Comparison of ENCODE assay signal across 12 cellular contexts in the genomic region with DNA sequence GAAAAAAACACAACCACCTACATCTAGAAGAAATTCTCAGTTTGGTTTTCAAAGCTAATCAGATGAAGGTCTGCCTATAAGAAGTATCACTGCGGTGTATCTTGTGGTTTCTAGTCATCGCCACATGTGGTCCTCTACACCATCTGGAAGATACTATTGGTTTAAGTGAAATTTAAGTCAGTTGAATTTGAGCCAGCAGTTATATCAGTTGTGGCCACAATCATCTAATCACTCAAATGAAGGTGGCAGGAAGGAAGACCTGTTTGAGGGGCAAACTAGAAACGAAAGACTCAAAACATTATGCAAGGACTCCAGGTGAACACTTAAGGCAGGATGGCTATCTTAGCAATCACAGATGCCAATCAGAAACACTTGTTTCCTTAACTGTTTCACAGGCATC. TPM values are rescaled to one million over a fixed set of nuclear protein-coding genes. Genes with fewer than 3 reads are reported as not detected.
A peak's percentile ranks its signal among the peaks of the same experiment; 100 is the strongest.
DNase-seq lines count a peak whose midpoint lies in the region; ATAC-seq and TF ChIP-seq lines count a peak whose summit lies in the region.
"Had no signal": no experiment of that assay in that cellular context is flagged by ENCODE, and none has a peak within 500 bp of the region (broad histone marks: within the 10 kb centered on the region; RNA-seq: fewer than 3 reads in every experiment).

No MANE protein-coding gene starts in this region.

- H3K79me2 ChIP-seq in neural progenitor cell (ENCODE audit: low read depth), result no peaks in the 10 kb centered on the region
- H3K79me2 ChIP-seq: parathyroid adenoma had no signal

- H3K4me3 Mint-ChIP-seq in natural killer cell treated with Interleukin-12 subunit alpha and Interleukin-12 subunit beta and Interleukin-15 and Interleukin-18, amount 100 ng/mL, for 72 hours, result peak overlapping the region; percentile 31
- H3K4me3 Mint-ChIP-seq in neural progenitor cell, result no peak overlapping the region
- H3K4me3 Mint-ChIP-seq: activated naive CD4-positive, alpha-beta T cell treated with anti-CD3 and anti-CD28 coated beads, Interleukin-2, amount 50 U/mL, for 24 hours; T-cell had no signal

- TF ChIP-seq POLR2A in erythroblast (IDR thresholded peaks at IDR 0.05; ENCODE audit: low read length), result no peak

- H3K4me1 Mint-ChIP-seq in natural killer cell treated with Interleukin-12 subunit alpha and Interleukin-12 subunit beta and Interleukin-15 and Interleukin-18, amount 100 ng/mL, for 72 hours (ENCODE audit: low read depth in 2 of 2), result peaks cover 13 to 14% of the 10 kb centered on the region in 2 donors
- H3K4me1 Mint-ChIP-seq in neural progenitor cell, result no peaks in the 10 kb centered on the region

- H3K4me3 ChIP-seq in neural progenitor cell, result no peak overlapping the region

- no peak overlapping the region for H3K27ac ChIP-seq in neural progenitor cell
- H3K27ac ChIP-seq: HL-60, parathyroid adenoma had no signal

- no peak overlapping the region for H3K9ac ChIP-seq in neural progenitor cell
- H3K9ac ChIP-seq: parathyroid adenoma had no signal

- H3K36me3 ChIP-seq in neural progenitor cell, result peaks cover 3% of the 10 kb centered on the region

- DNase-seq in activated CD4-positive, alpha-beta T cell treated with anti-CD3 and anti-CD28 coated beads for 48 hours, result peak; percentile 48
- no peak for DNase-seq in activated CD4-positive, alpha-beta T cell treated with anti-CD3 and anti-CD28 coated beads for 1 hour
- DNase-seq in natural killer cell treated with Interleukin-12 subunit alpha and Interleukin-12 subunit beta and Interleukin-15 and Interleukin-18, amount 100 ng/mL, for 72 hours (ENCODE audit: low spot score), result peak; percentile 62
- DNase-seq in neural progenitor cell (ENCODE audit: low spot score) (no peak), NCI-H226 (no peak), erythroblast (lab: John Stamatoyannopoulos, UW) (no peak)
- DNase-seq: T-cell had no signal

- no peak overlapping the region for H2AFZ ChIP-seq in neural progenitor cell (replicated peaks)
- H2AFZ ChIP-seq: parathyroid adenoma had no signal

- peaks cover 9% of the 10 kb centered on the region for H3K4me1 ChIP-seq in neural progenitor cell
- H3K4me1 ChIP-seq: parathyroid adenoma had no signal

- H4K20me1 ChIP-seq in neural progenitor cell (ENCODE audit: low read depth), result no peaks in the 10 kb centered on the region

- TF ChIP-seq CTCF in neural progenitor cell (IDR thresholded peaks at IDR 0.05), result no peak

- H3K9me3 Mint-ChIP-seq in natural killer cell treated with Interleukin-12 subunit alpha and Interleukin-12 subunit beta and Interleukin-15 and Interleukin-18, amount 100 ng/mL, for 72 hours, result no peaks in the 10 kb centered on the region
- H3K9me3 Mint-ChIP-seq in neural progenitor cell, result no peaks in the 10 kb centered on the region
- H3K9me3 Mint-ChIP-seq: activated naive CD4-positive, alpha-beta T cell treated with anti-CD3 and anti-CD28 coated beads, Interleukin-2, amount 50 U/mL, for 24 hours; T-cell had no signal

- peaks cover 39% of the 10 kb centered on the region for H3K36me3 Mint-ChIP-seq in natural killer cell treated with Interleukin-12 subunit alpha and Interleukin-12 subunit beta and Interleukin-15 and Interleukin-18, amount 100 ng/mL, for 72 hours
- H3K36me3 Mint-ChIP-seq in neural progenitor cell, result peaks cover 51% of the 10 kb centered on the region
- H3K36me3 Mint-ChIP-seq: activated naive CD4-positive, alpha-beta T cell treated with anti-CD3 and anti-CD28 coated beads, Interleukin-2, amount 50 U/mL, for 24 hours; T-cell had no signal

- no peaks in the 10 kb centered on the region for H3K27me3 ChIP-seq in neural progenitor cell

- H3K27ac Mint-ChIP-seq in natural killer cell treated with Interleukin-12 subunit alpha and Interleukin-12 subunit beta and Interleukin-15 and Interleukin-18, amount 100 ng/mL, for 72 hours, result peak overlapping the region; percentile 20 to 73
- no peak overlapping the region for H3K27ac Mint-ChIP-seq in neural progenitor cell
- H3K27ac Mint-ChIP-seq: activated naive CD4-positive, alpha-beta T cell treated with anti-CD3 and anti-CD28 coated beads, Interleukin-2, amount 50 U/mL, for 24 hours; T-cell had no signal

- H3K9me3 ChIP-seq in neural progenitor cell (ENCODE audit: low read depth), result no peaks in the 10 kb centered on the region

- ATAC-seq in GM21529 (IDR thresholded peaks at IDR 0.05; ENCODE audit: unreplicated experiment), result peak; percentile 56
- ATAC-seq in HG03521 (IDR thresholded peaks at IDR 0.05; ENCODE audit: unreplicated experiment), result peak; percentile 69
- ATAC-seq in natural killer cell treated with Interleukin-12 subunit alpha and Interleukin-12 subunit beta and Interleukin-15 and Interleukin-18, amount 100 ng/mL, for 72 hours, result peak; percentile 78 to 86

- H3K27me3 Mint-ChIP-seq in natural killer cell treated with Interleukin-12 subunit alpha and Interleukin-12 subunit beta and Interleukin-15 and Interleukin-18, amount 100 ng/mL, for 72 hours, result peaks cover 46 to 60% of the 10 kb centered on the region in 2 donors
- no peaks in the 10 kb centered on the region for H3K27me3 Mint-ChIP-seq in neural progenitor cell (ENCODE audit: insufficient read depth, low read depth)

- no peaks in the 10 kb centered on the region for H3F3A ChIP-seq in neural progenitor cell (ENCODE audit: low read depth)

- no peak overlapping the region for H3K4me2 ChIP-seq in neural progenitor cell

RNA-seq across cellular contexts. Expression of gene ETV5, which starts 48.7 kb away (rescaled TPM):
- 100 to 1,000 TPM in 1 of 2 donors, 10 to 100 TPM in 1; 61.6 to 113 TPM for total RNA-seq in natural killer cell treated with Interleukin-12 subunit alpha and Interleukin-12 subunit beta and Interleukin-15 and Interleukin-18, amount 100 ng/mL, for 72 hours
- 12.5 and 16.3 TPM in 2 replicates for total RNA-seq in neural progenitor cell (ENCODE audit: low replicate concordance)

Comparison
In these comparisons a context has a peak if more than half of its experiments do, and no peak if none do; other contexts are left out.
1. DNase-seq: peak in activated CD4-positive, alpha-beta T cell treated with anti-CD3 and anti-CD28 coated beads for 48 hours (single experiment) and natural killer cell treated with Interleukin-12 subunit alpha and Interleukin-12 subunit beta and Interleukin-15 and Interleukin-18, amount 100 ng/mL, for 72 hours (single experiment); none in activated CD4-positive, alpha-beta T cell treated with anti-CD3 and anti-CD28 coated beads for 1 hour (single experiment), neural progenitor cell (single experiment), NCI-H226 (single experiment) and erythroblast (0 of 2).
2. Peak in every context shown above with its lines, with median percentiles within 50 percentile points of each other: ATAC-seq.